Comparison of ENCODE assay signal across 1 cellular context in genomic region chr6:30101939-30102700, GRCh38.
TF ChIP-seq lines count a peak whose summit lies in the region.

No MANE protein-coding gene starts in this region.

TF ChIP-seq in H1, 55 proteins besides CTCF, POLR2A, EP300 and RAD21:
- TF ChIP-seq CHD7 (IDR thresholded peaks at IDR 0.05; ENCODE audit: insufficient replicate concordance, low read length), result no peak
- 0 out of 2 replicates have a peak, but pooled peaks have one; percentile 8 for TF ChIP-seq RBBP5 (IDR thresholded peaks at IDR 0.05; ENCODE audit: borderline replicate concordance, low read depth, low read length)
- no peak for TF ChIP-seq SP1 (IDR thresholded peaks at IDR 0.05; ENCODE audit: low read depth, low read length)
- no peak for TF ChIP-seq YY1 (IDR thresholded peaks at IDR 0.05; ENCODE audit: low read depth, low read length)
- peak; percentile 39 for TF ChIP-seq KDM4A (IDR thresholded peaks at IDR 0.05; ENCODE audit: low read depth, low read length, severe bottlenecking)
- no peak for TF ChIP-seq SP4 (IDR thresholded peaks at IDR 0.05; ENCODE audit: low read length)
- TF ChIP-seq CREB1 (IDR thresholded peaks at IDR 0.05), result no peak
- TF ChIP-seq E2F6 (IDR thresholded peaks at IDR 0.05), result peak; percentile 63
- no peak for TF ChIP-seq ATF3 (IDR thresholded peaks at IDR 0.05; ENCODE audit: insufficient read depth, low read depth, low read length)
- TF ChIP-seq TAF1 (IDR thresholded peaks at IDR 0.05; ENCODE audit: low read depth, low read length), result peak; percentile 61; the same call in 1 of the 2 replicates
- no peak for TF ChIP-seq EZH2 (IDR thresholded peaks at IDR 0.05; ENCODE audit: low read depth, low read length, severe bottlenecking)
- no peak for TF ChIP-seq NRF1 (IDR thresholded peaks at IDR 0.05; ENCODE audit: low read depth, low read length)
- TF ChIP-seq KDM5A (IDR thresholded peaks at IDR 0.05; ENCODE audit: low read length), result no peak
- TF ChIP-seq MAX (IDR thresholded peaks at IDR 0.05), result 0 out of 2 replicates have a peak, but pooled peaks have one; percentile 11
- TF ChIP-seq MAFK (IDR thresholded peaks at IDR 0.05; ENCODE audit: low read depth, low read length), result no peak
- 0 out of 2 replicates have a peak, but pooled peaks have one; percentile 35 for TF ChIP-seq PHF8 (conservative IDR thresholded peaks at IDR 0.05; ENCODE audit: low read depth, low read length)
- TF ChIP-seq RXRA (IDR thresholded peaks at IDR 0.05; ENCODE audit: insufficient read depth, low read depth, low read length), result no peak
TF ChIP-seq in H1: peak in this region for 6.
